ENCODE assay signal across 21 cellular contexts in genomic region chr1:240663160-240663879, GRCh38. TPM values are rescaled to one million over a fixed set of nuclear protein-coding genes. Genes with fewer than 3 reads are reported as not detected.
DNase-seq lines count a peak whose midpoint lies in the region; ATAC-seq and TF ChIP-seq lines count a peak whose summit lies in the region.
"Had no signal": no experiment of that assay in that cellular context is flagged by ENCODE, and none has a peak within 500 bp of the region (broad histone marks: within the 10 kb centered on the region; RNA-seq: fewer than 3 reads in every experiment).

No MANE protein-coding gene starts in this region.

- H3K27ac Mint-ChIP-seq in activated T-helper 17 cell treated with anti-CD3 and anti-CD28 coated beads, Interleukin-2, amount 50 U/mL, for 72 hours, result no peak overlapping the region
- H3K27ac Mint-ChIP-seq: activated naive CD8-positive, alpha-beta T cell treated with anti-CD3 and anti-CD28 coated beads, Interleukin-2, amount 50 U/mL, for 24 hours; immature natural killer cell had no signal

- H3K14ac ChIP-seq in neuronal stem cell (ENCODE audit: low read length), result no peak overlapping the region

- H3K9ac ChIP-seq in neuronal stem cell (ENCODE audit: low read depth, low read length, poor library complexity), result no peak overlapping the region
- H3K9ac ChIP-seq: BLaER1 treated with 17β-estradiol and CSF1 and Interleukin-3, amounts not matched to agents 10 nM and 100 nM had no signal

- H4K8ac ChIP-seq in neuronal stem cell (ENCODE audit: low read depth, low read length), result no peak overlapping the region

- no peak overlapping the region for H2BK12ac ChIP-seq in neuronal stem cell (ENCODE audit: low read length)

- H3K36me3 ChIP-seq in neuronal stem cell (replicated peaks in 1 of 2; ENCODE audit: control insufficient read depth in 2 of 2, insufficient read depth in 2 of 2, low read length in 2 of 2), result no peaks in the 10 kb centered on the region
- H3K36me3 ChIP-seq: BLaER1 treated with 17β-estradiol and CSF1 and Interleukin-3, amounts not matched to agents 10 nM and 100 nM; ovary; vagina had no signal

- no peaks in the 10 kb centered on the region for H3K9me3 ChIP-seq in neuronal stem cell (replicated peaks in 1 of 2; ENCODE audit: control insufficient read depth in 2 of 2, insufficient read depth in 1 of 2, low read depth in 1 of 2, low read length in 2 of 2)
- H3K9me3 ChIP-seq: BLaER1 treated with 17β-estradiol and CSF1 and Interleukin-3, amounts not matched to agents 10 nM and 100 nM; ovary; vagina had no signal

- no peak overlapping the region for H2AK5ac ChIP-seq in neuronal stem cell (ENCODE audit: low read depth, low read length)

- TF ChIP-seq CTCF in AG09309 (IDR thresholded peaks at IDR 0.05; ENCODE audit: control insufficient read depth, insufficient read depth, low read depth, low read length, missing control alignments), result no peak
- TF ChIP-seq CTCF in foreskin fibroblast (IDR thresholded peaks at IDR 0.05; ENCODE audit: low read depth, low read length), result no peak

- peaks cover 7% of the 10 kb centered on the region for H3K27me3 Mint-ChIP-seq in activated T-helper 17 cell treated with anti-CD3 and anti-CD28 coated beads, Interleukin-2, amount 50 U/mL, for 72 hours

- H3K79me1 ChIP-seq in neuronal stem cell (ENCODE audit: low read depth, low read length), result no peaks in the 10 kb centered on the region

- H3K36me3 Mint-ChIP-seq in activated T-helper 17 cell treated with anti-CD3 and anti-CD28 coated beads, Interleukin-2, amount 50 U/mL, for 72 hours (ENCODE audit: low read depth), result no peaks in the 10 kb centered on the region

- no peak overlapping the region for H3K18ac ChIP-seq in neuronal stem cell (ENCODE audit: low read length)

- H3K27me3 ChIP-seq in neuronal stem cell (ENCODE audit: control insufficient read depth in 3 of 3, insufficient read depth in 3 of 3, low read depth in 1 of 3, low read length in 3 of 3), result no peaks in the 10 kb centered on the region
- H3K27me3 ChIP-seq: BLaER1 treated with 17β-estradiol and CSF1 and Interleukin-3, amounts not matched to agents 10 nM and 100 nM; ovary; vagina had no signal

- H3K4ac ChIP-seq in neuronal stem cell (ENCODE audit: low read length), result no peak overlapping the region

- no peak overlapping the region for H2AFZ ChIP-seq in neuronal stem cell (ENCODE audit: low read length)

- peaks cover 5% of the 10 kb centered on the region for H3K9me3 Mint-ChIP-seq in activated T-helper 17 cell treated with anti-CD3 and anti-CD28 coated beads, Interleukin-2, amount 50 U/mL, for 72 hours

- H3K4me3 ChIP-seq in AG09309 (ENCODE audit: control insufficient read depth, low read depth, low read length), result no peak overlapping the region
- no peak overlapping the region for H3K4me3 ChIP-seq in foreskin fibroblast (ENCODE audit: low read depth in 1 of 2, low read length in 2 of 2)
- no peak overlapping the region for H3K4me3 ChIP-seq in neuronal stem cell (ENCODE audit: low read length in 2 of 2)
- H3K4me3 ChIP-seq: BLaER1 treated with 17β-estradiol and CSF1 and Interleukin-3, amounts not matched to agents 10 nM and 100 nM; ovary; vagina had no signal

- no peak overlapping the region for H3K4me2 ChIP-seq in neuronal stem cell (ENCODE audit: insufficient read depth, low read length, poor library complexity, severe bottlenecking)
- H3K4me2 ChIP-seq: BLaER1 treated with 17β-estradiol and CSF1 and Interleukin-3, amounts not matched to agents 10 nM and 100 nM had no signal

- no peaks in the 10 kb centered on the region for H3K4me1 ChIP-seq in neuronal stem cell (ENCODE audit: control insufficient read depth in 2 of 2, insufficient read depth in 1 of 2, low read depth in 1 of 2, low read length in 2 of 2)
- H3K4me1 ChIP-seq: BLaER1 treated with 17β-estradiol and CSF1 and Interleukin-3, amounts not matched to agents 10 nM and 100 nM; vagina had no signal

- H3K23ac ChIP-seq in neuronal stem cell (ENCODE audit: low read depth, low read length, poor library complexity), result no peak overlapping the region

- no peak overlapping the region for H4K91ac ChIP-seq in neuronal stem cell (ENCODE audit: low read depth, low read length, poor library complexity)

- H3K27ac ChIP-seq in neuronal stem cell (replicated peaks; ENCODE audit: low read length), result no peak overlapping the region
- H3K27ac ChIP-seq: BLaER1 treated with 17β-estradiol and CSF1 and Interleukin-3, amounts not matched to agents 10 nM and 100 nM; ovary; vagina had no signal

- no peak overlapping the region for H2BK15ac ChIP-seq in neuronal stem cell (ENCODE audit: low read length)

- WGBS in neuronal stem cell (ENCODE audit: extremely low coverage in 2 of 2, insufficient read length in 2 of 2, insufficient replicate concordance in 1 of 2), 2 donors, result no CpG with 5 or more reads among the region's 1 CpG

- peak; percentile 45 for ATAC-seq in activated T-helper 17 cell treated with anti-CD3 and anti-CD28 coated beads, Interleukin-2, amount 50 U/mL, for 72 hours (replicated peaks)
- no peak for ATAC-seq in HG03520 (IDR thresholded peaks at IDR 0.05; ENCODE audit: unreplicated experiment)
- ATAC-seq: activated naive CD8-positive, alpha-beta T cell treated with anti-CD3 and anti-CD28 coated beads, Interleukin-2, amount 50 U/mL, for 24 hours had no signal

- peaks cover 20% of the 10 kb centered on the region for H3K4me1 Mint-ChIP-seq in activated T-helper 17 cell treated with anti-CD3 and anti-CD28 coated beads, Interleukin-2, amount 50 U/mL, for 72 hours

- H2BK5ac ChIP-seq in neuronal stem cell (ENCODE audit: low read length), result no peak overlapping the region

- peak; percentile 54 for DNase-seq in AG09309 (ENCODE audit: low read depth)
- DNase-seq in HS-27A (ENCODE audit: low read depth), result peak; percentile 62
- DNase-seq in foreskin fibroblast, result peak; percentile 36 to 68
- no peak for DNase-seq in Kasumi-1 (lab: John Stamatoyannopoulos, UW)
- DNase-seq in LoVo (ENCODE audit: low spot score), result no peak
- DNase-seq in neuronal stem cell (ENCODE audit: low spot score), result no peak
- DNase-seq: activated naive CD8-positive, alpha-beta T cell treated with anti-CD3 and anti-CD28 coated beads, Interleukin-2, amount 50 U/mL, for 24 hours; erythroblast; GF-D8; immature natural killer cell; NCI-H1048; NCI-H2029; ovary; stimulated activated CD4-positive, alpha-beta T cell treated with anti-CD3 and anti-CD28 coated beads, Interleukin-2, amount 100 ng/mL, for 48 hours; T-helper 1 cell had no signal

- H2BK120ac ChIP-seq in neuronal stem cell (ENCODE audit: low read depth, low read length), result no peak overlapping the region

- H3K4me3 Mint-ChIP-seq in activated T-helper 17 cell treated with anti-CD3 and anti-CD28 coated beads, Interleukin-2, amount 50 U/mL, for 72 hours, result no peak overlapping the region
- H3K4me3 Mint-ChIP-seq: activated naive CD8-positive, alpha-beta T cell treated with anti-CD3 and anti-CD28 coated beads, Interleukin-2, amount 50 U/mL, for 24 hours; immature natural killer cell had no signal

RNA-seq across cellular contexts. Expression of gene GREM2, which starts 51.4 kb away (rescaled TPM):
- 1 to 10 TPM; 3.4 to 7.5 TPM for total RNA-seq in activated T-helper 17 cell treated with anti-CD3 and anti-CD28 coated beads, Interleukin-2, amount 50 U/mL, for 72 hours
- 0.03 TPM for polyA plus RNA-seq in neuronal stem cell (2013, experiment 1 of 2)
- 0.01 TPM for polyA plus RNA-seq in neuronal stem cell (2013, experiment 2 of 2)
- total RNA-seq: activated CD8-positive, alpha-beta memory T cell treated with anti-CD3 and anti-CD28 coated beads for 36 hours; cardiac septum had no signal

Comparison
In these comparisons a context has a peak if more than half of its experiments do, and no peak if none do; other contexts are left out.
1. DNase-seq: peak in AG09309 (single experiment), HS-27A (single experiment) and foreskin fibroblast (2 of 2); none in Kasumi-1 (0 of 2), LoVo (single experiment) and neuronal stem cell (single experiment).